In the genomic region with DNA sequence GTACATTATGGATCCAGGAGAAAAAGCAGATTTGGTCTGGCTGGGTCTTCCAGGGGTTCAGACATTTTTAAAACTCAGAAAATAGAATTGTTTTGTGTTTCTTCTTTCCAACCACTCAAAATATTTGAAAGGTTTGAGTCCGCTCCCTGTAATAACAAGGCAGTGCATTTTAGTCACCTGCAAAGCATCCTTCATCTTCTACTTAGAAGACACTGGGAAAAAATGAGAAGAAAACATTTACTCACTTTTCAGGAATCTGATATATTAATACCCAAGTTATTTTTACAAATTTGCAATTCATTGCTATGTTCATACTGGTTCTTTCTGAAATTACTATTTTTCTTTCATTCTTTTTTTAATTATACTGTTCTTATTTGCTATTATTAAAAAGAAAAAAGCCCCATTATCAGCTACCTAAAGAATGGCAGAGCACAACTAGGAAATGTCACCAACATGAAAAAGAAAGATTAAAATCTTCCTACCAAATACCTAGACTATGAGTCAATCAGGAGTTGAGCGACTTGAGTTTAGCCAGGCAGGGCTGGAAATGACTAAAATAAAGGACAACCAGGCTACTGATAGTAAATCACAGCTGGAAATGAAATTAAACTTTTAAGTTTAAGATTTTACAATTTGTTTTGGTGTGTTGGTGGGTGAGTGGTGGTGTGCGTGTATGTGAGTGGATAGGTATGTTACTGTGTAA, we compare ENCODE assay signal across 1 cellular context.
TF ChIP-seq lines count a peak whose summit lies in the region.

No MANE protein-coding gene starts in this region.

TF ChIP-seq in IMR-90, 13 proteins besides CTCF, POLR2A, EP300 and RAD21:
- TF ChIP-seq, protein P1, sequence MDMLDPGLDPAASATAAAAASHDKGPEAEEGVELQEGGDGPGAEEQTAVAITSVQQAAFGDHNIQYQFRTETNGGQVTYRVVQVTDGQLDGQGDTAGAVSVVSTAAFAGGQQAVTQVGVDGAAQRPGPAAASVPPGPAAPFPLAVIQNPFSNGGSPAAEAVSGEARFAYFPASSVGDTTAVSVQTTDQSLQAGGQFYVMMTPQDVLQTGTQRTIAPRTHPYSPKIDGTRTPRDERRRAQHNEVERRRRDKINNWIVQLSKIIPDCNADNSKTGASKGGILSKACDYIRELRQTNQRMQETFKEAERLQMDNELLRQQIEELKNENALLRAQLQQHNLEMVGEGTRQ (IDR thresholded peaks at IDR 0.05; ENCODE audit: low read depth, low read length), result no peak
- TF ChIP-seq MXI1 (IDR thresholded peaks at IDR 0.05; ENCODE audit: borderline replicate concordance, low read depth, low read length) (no peak), SMC3 (IDR thresholded peaks at IDR 0.05; ENCODE audit: low read depth, low read length) (no peak), BHLHE40 (IDR thresholded peaks at IDR 0.05; ENCODE audit: low read depth, low read length) (0 out of 2 replicates have a peak, but pooled peaks have one; percentile 4)
